ENCODE assay signal across 32 cellular contexts in genomic region chr15:88839146-88839545, GRCh38. TPM values are rescaled to one million over a fixed set of nuclear protein-coding genes. Genes with fewer than 3 reads are reported as not detected.
"Had no signal": no experiment of that assay in that cellular context is flagged by ENCODE, and none has a peak within 500 bp of the region (broad histone marks: within the 10 kb centered on the region; RNA-seq: fewer than 3 reads in every experiment).

No MANE protein-coding gene starts in this region.

- ATAC-seq: activated CD4-positive, CD25-positive, alpha-beta regulatory T cell treated with anti-CD3 and anti-CD28 coated beads, Interleukin-2, amount 50 U/mL, for 24 hours; activated CD8-positive, alpha-beta T cell treated with anti-CD3 and anti-CD28 coated beads for 36 hours; activated T-cell treated with anti-CD3 and anti-CD28 coated beads, Interleukin-2, amount 50 U/mL, for 4 hours; activated T-helper 17 cell treated with anti-CD3 and anti-CD28 coated beads, Interleukin-2, amount 50 U/mL, for 72 hours; effector memory CD8-positive, alpha-beta T cell; T-helper 17 cell had no signal

- FAIRE-seq: astrocyte, colon had no signal

- H3K27me3 ChIP-seq: brain microvascular endothelial cell had no signal

- H3K27ac ChIP-seq: brain microvascular endothelial cell, esophagus muscularis mucosa, WERI-Rb-1 had no signal

- DNase-seq: activated B cell treated with CpG ODN at 0.5 μM for 24 hours; activated CD4-positive, alpha-beta T cell treated with anti-CD3 and anti-CD28 coated beads for 48 hours; activated CD4-positive, alpha-beta T cell treated with anti-CD3 and anti-CD28 coated beads, Interleukin-2, amount 50 U/mL, for 1 hour; activated CD4-positive, alpha-beta T cell treated with anti-CD3 and anti-CD28 coated beads, Interleukin-2, amount 50 U/mL, for 48 hours; activated CD8-positive, alpha-beta memory T cell treated with anti-CD3 and anti-CD28 coated beads for 24 hours; activated CD8-positive, alpha-beta T cell treated with anti-CD3 and anti-CD28 coated beads for 36 hours; activated effector memory CD4-positive, alpha-beta T cell treated with Interleukin-2 at 50 U/mL for 16 hours; activated gamma-delta T cell treated with Interleukin-2 at 50 U/mL for 16 hours; activated naive CD4-positive, alpha-beta T cell treated with anti-CD3 and anti-CD28 coated beads, Interleukin-2, amount 50 U/mL, for 16 hours; activated naive CD4-positive, alpha-beta T cell treated with Interleukin-2 at 50 U/mL for 16 hours; activated T-cell treated with anti-CD3 and anti-CD28 coated beads, Interleukin-2, amount 50 U/mL, for 4 hours; amniotic stem cell; anterior cingulate cortex; brain microvascular endothelial cell; caudate nucleus; cortex of kidney; dermis blood vessel endothelial cell; effector CD4-positive, alpha-beta T cell; effector memory CD8-positive, alpha-beta T cell; erythroblast; foreskin melanocyte; head of caudate nucleus; T-helper 1 cell; T-helper 17 cell; T1000; WERI-Rb-1 had no signal

- H3K9me3 ChIP-seq: esophagus muscularis mucosa had no signal

- H3K36me3 ChIP-seq: brain microvascular endothelial cell, esophagus muscularis mucosa, WERI-Rb-1 had no signal

- H3K4me3 ChIP-seq: esophagus muscularis mucosa had no signal

RNA-seq across cellular contexts. Expression of gene ACAN, which starts 35.9 kb away (rescaled TPM):
- total RNA-seq: activated B cell treated with CpG ODN at 0.5 μM for 24 hours; activated CD8-positive, alpha-beta T cell treated with anti-CD3 and anti-CD28 coated beads for 36 hours; activated T-cell treated with anti-CD3 and anti-CD28 coated beads, Interleukin-2, amount 50 U/mL, for 4 hours; activated T-helper 17 cell treated with anti-CD3 and anti-CD28 coated beads, Interleukin-2, amount 50 U/mL, for 72 hours; fibroblast of villous mesenchyme; T-helper 17 cell had no signal
